Comparison of ENCODE assay signal across 8 cellular contexts in the genomic region with DNA sequence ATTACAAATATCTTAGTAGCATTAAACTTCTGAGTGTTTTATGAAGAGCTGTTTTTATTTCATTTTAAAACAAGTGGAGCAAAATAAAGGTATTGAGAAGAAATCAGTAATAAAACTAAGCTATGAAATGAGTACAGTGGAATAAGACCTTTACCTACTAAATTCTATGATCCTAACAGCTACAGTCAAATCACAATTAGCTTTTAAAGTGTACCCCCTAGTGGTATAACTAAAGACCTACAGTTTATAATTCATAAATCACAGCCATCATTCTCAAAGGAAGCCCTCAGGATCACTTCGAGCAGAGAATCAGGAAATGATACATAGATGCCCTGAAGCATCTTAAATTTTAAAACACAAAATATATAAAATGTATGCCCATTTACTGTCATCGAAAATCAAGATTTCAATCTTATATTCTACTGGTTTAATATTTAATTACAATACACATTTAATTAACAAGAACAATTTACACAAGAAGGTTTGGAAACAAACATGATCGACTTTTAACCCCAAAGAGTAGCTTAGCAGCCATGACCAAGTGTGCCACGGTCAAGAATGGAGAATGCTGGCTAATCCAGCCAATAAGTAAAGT. TPM values are rescaled to one million over a fixed set of nuclear protein-coding genes. Genes with fewer than 3 reads are reported as not detected.
A peak's percentile ranks its signal among the peaks of the same experiment; 100 is the strongest.
DNase-seq lines count a peak whose midpoint lies in the region; ATAC-seq and TF ChIP-seq lines count a peak whose summit lies in the region.

No MANE protein-coding gene starts in this region.

- peaks cover 4% of the 10 kb centered on the region for H3K9me3 Mint-ChIP-seq in chondrocyte (ENCODE audit: low read depth)

- no peak overlapping the region for H3K23ac ChIP-seq in mesenchymal stem cell (ENCODE audit: low read length in 2 of 2)

- H3K36me3 Mint-ChIP-seq in chondrocyte (ENCODE audit: low read depth) = peaks cover 16% of the 10 kb centered on the region

- H3K4ac ChIP-seq in mesenchymal stem cell (ENCODE audit: low read depth in 1 of 2, low read length in 2 of 2) = no peak overlapping the region

- DNase-seq in BJ (ENCODE audit: low read depth) = no peak
- DNase-seq in NCI-H748 (lab: John Stamatoyannopoulos, UW; ENCODE audit: unreplicated experiment) = peak; percentile 41
- DNase-seq in chondrocyte (ENCODE audit: low spot score) = no peak
- peak; percentile 61 for DNase-seq in mesenchymal stem cell
- DNase-seq in NCI-H128 (lab: John Stamatoyannopoulos, UW; ENCODE audit: unreplicated experiment) = no peak
- no peak for DNase-seq in GOT3 (lab: John Stamatoyannopoulos, UW)

- H3K18ac ChIP-seq in mesenchymal stem cell (ENCODE audit: low read depth in 1 of 2, low read length in 2 of 2) = no peak overlapping the region

- H2AFZ ChIP-seq in mesenchymal stem cell (ENCODE audit: low read depth, low read length) = no peak overlapping the region

- no peak overlapping the region for H4K91ac ChIP-seq in mesenchymal stem cell (ENCODE audit: low read length)

- H2BK15ac ChIP-seq in mesenchymal stem cell (ENCODE audit: low read depth, poor library complexity, severe bottlenecking) = no peak overlapping the region

- no peak overlapping the region for H3K27ac ChIP-seq in mesenchymal stem cell (ENCODE audit: low read length, poor library complexity, severe bottlenecking)

- H4K8ac ChIP-seq in mesenchymal stem cell (ENCODE audit: low read length) = no peak overlapping the region

- TF ChIP-seq CTCF in BJ (IDR thresholded peaks at IDR 0.05; ENCODE audit: insufficient read depth, low read depth, low read length) (peak; percentile 51), chondrocyte (IDR thresholded peaks at IDR 0.05) (peak; percentile 92)

- H2AK5ac ChIP-seq in mesenchymal stem cell (ENCODE audit: low read length, severe bottlenecking) = no peak overlapping the region

- H3K4me1 Mint-ChIP-seq in chondrocyte (ENCODE audit: low read depth) = peaks cover 14% of the 10 kb centered on the region

- peaks cover 9% of the 10 kb centered on the region for H3K79me1 ChIP-seq in mesenchymal stem cell (replicated peaks; ENCODE audit: low read length, poor library complexity, severe bottlenecking)

- H3K4me3 ChIP-seq in BJ (ENCODE audit: low read depth, low read length) (no peak overlapping the region), mesenchymal stem cell (ENCODE audit: insufficient read depth in 1 of 2, low read depth in 1 of 2, low read length in 2 of 2) (no peak overlapping the region)

- H3K14ac ChIP-seq in mesenchymal stem cell (ENCODE audit: low read length in 2 of 2) = no peak overlapping the region

- 68% methylated on average over 3 of the region's 4 CpGs for WGBS in mesenchymal stem cell

- H3K4me3 Mint-ChIP-seq in chondrocyte (ENCODE audit: unreplicated experiment) = no peak overlapping the region

- POLR2A ChIA-PET in BJ (lab: Charles Lee) = interaction anchor here (0.6 to 1.1 kb wide), 3 partner anchors 10 to 330 kb away, joined by 3 to 5 read pairs (median 4); no protein-coding TSS in a partner anchor

- ATAC-seq in GM18520 (IDR thresholded peaks at IDR 0.05; ENCODE audit: unreplicated experiment) (peak; percentile 61), HG03066 (IDR thresholded peaks at IDR 0.05; ENCODE audit: low read depth, unreplicated experiment) (peak; percentile 59)

- CTCF ChIA-PET in BJ (lab: Yijun Ruan, JAX) = interaction anchor here (0.7 to 2.1 kb wide), 5 partner anchors 10 to 330 kb away, joined by 3 to 31 read pairs (median 7); no protein-coding TSS in a partner anchor

- H3K27me3 ChIP-seq in BJ (ENCODE audit: control insufficient read depth, insufficient read depth, low read length) = no peaks in the 10 kb centered on the region
- H3K27me3 ChIP-seq in mesenchymal stem cell (ENCODE audit: control insufficient read depth in 1 of 2, insufficient read depth in 1 of 2, low read length in 2 of 2) = no peaks in the 10 kb centered on the region

- H3K4me1 ChIP-seq in mesenchymal stem cell (ENCODE audit: control insufficient read depth, insufficient read depth, low read depth, low read length) = peaks cover 3% of the 10 kb centered on the region

- H2BK12ac ChIP-seq in mesenchymal stem cell (ENCODE audit: low read length in 2 of 2) = no peak overlapping the region

- H3K27ac Mint-ChIP-seq in chondrocyte (ENCODE audit: unreplicated experiment) = no peak overlapping the region

- H3K27me3 Mint-ChIP-seq in chondrocyte (ENCODE audit: low read depth) = no peaks in the 10 kb centered on the region

- no peaks in the 10 kb centered on the region for H3K9me3 ChIP-seq in mesenchymal stem cell (ENCODE audit: control insufficient read depth, low read length)

- no peak overlapping the region for H2BK5ac ChIP-seq in mesenchymal stem cell (ENCODE audit: low read depth, low read length, poor library complexity, severe bottlenecking)

- H3K36me3 ChIP-seq in BJ (ENCODE audit: control insufficient read depth, insufficient read depth, low read length) = peaks cover 5% of the 10 kb centered on the region
- peaks cover 14 to 92% of the 10 kb centered on the region in 2 experiments for H3K36me3 ChIP-seq in mesenchymal stem cell (ENCODE audit: control insufficient read depth in 1 of 2, insufficient read depth in 2 of 2, low read depth in 1 of 2, low read length in 2 of 2)

- no peak overlapping the region for H2BK120ac ChIP-seq in mesenchymal stem cell (ENCODE audit: low read depth, low read length)

- peak overlapping the region; percentile 9 for H3K9ac ChIP-seq in mesenchymal stem cell (ENCODE audit: low read length)

- H3K4me2 ChIP-seq in mesenchymal stem cell (ENCODE audit: low read length, poor library complexity, severe bottlenecking) = no peak overlapping the region

RNA-seq across cellular contexts. Expression of gene CCNH, which starts 12.3 kb away (rescaled TPM):
- 53.8 and 62.0 TPM in 2 replicates for polyA plus RNA-seq in BJ (2011; rRNA removed)
- 55.5 and 89.3 TPM in 2 replicates for polyA minus RNA-seq in BJ (2011; rRNA and poly(A)+ RNA removed)
- 23.1 to 30.3 TPM (median 25.3 TPM) in 3 replicates for total RNA-seq in chondrocyte
- 31.8 TPM for polyA plus RNA-seq in mesenchymal stem cell (2013, experiment 1 of 2)
- polyA plus RNA-seq in mesenchymal stem cell (2013, experiment 2 of 2) = 32.6 TPM

Comparison
In these comparisons a context has a peak if more than half of its experiments do, and no peak if none do; other contexts are left out.
1. DNase-seq: peak in NCI-H748 (single experiment) and mesenchymal stem cell (single experiment); none in BJ (single experiment), chondrocyte (single experiment), NCI-H128 (single experiment) and GOT3 (single experiment).